8 cellular contexts compared by ENCODE assay signal in the genomic region with DNA sequence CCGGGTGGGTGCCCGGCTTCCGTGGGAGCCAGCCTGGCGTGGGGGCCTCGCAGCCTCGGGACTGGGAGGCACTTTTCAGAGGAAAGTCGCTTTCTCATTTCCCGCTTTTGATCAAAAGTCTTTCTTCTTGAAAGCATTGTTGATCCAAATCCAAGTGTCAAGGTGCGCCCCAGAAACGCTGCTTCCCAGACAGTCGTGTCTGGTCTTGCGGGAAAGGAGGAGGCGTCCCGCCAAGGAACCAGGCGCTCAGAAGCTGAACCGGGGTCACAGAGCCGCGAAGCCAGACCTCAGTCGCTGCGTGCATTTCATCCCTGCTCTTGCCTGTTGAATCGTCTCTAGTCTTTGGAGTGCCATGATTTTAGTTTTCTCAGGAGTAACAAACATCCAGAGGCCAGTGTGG. TPM values are rescaled to one million over a fixed set of nuclear protein-coding genes. Genes with fewer than 3 reads are reported as not detected.
DNase-seq lines count a peak whose midpoint lies in the region; ATAC-seq and TF ChIP-seq lines count a peak whose summit lies in the region.

No MANE protein-coding gene starts in this region.

- H3F3A ChIP-seq in smooth muscle cell (ENCODE audit: low read depth): peaks cover 14% of the 10 kb centered on the region

- WGBS in hepatocyte (ENCODE audit: low lambda C conversion rate, missing lambda C conversion rate): 91% methylated on average over 16 of the region's 21 CpGs
- 79% methylated on average over 16 of the region's 21 CpGs for WGBS in smooth muscle cell (ENCODE audit: low lambda C conversion rate)

- peaks cover 1% of the 10 kb centered on the region; the same call in 1 of the 2 replicates for H3K9me3 Mint-ChIP-seq in HFFc6
- peaks cover under 1% of the 10 kb centered on the region for H3K9me3 Mint-ChIP-seq in activated CD8-positive, alpha-beta T cell treated with anti-CD3 and anti-CD28 coated beads, Interleukin-2, amount 10 ng/mL, durations not matched to agents 7 days and 5 days (ENCODE audit: insufficient read depth)

- H3K36me3 ChIP-seq in hepatocyte (replicated peaks; ENCODE audit: insufficient read depth, low read depth) (no peaks in the 10 kb centered on the region), smooth muscle cell (ENCODE audit: low read depth) (no peaks in the 10 kb centered on the region)

- H3K4me3 ChIP-seq in hepatocyte (peak overlapping the region; percentile 78), smooth muscle cell (peak overlapping the region; percentile 67)

- no peak overlapping the region for H3K9ac ChIP-seq in smooth muscle cell (ENCODE audit: low read depth)

- peaks cover 4% of the 10 kb centered on the region for H3K4me1 ChIP-seq in hepatocyte (ENCODE audit: insufficient read depth)
- peaks cover 21% of the 10 kb centered on the region for H3K4me1 ChIP-seq in smooth muscle cell (ENCODE audit: low read depth)

- peak overlapping the region; percentile 58 for H3K4me3 Mint-ChIP-seq in HFFc6
- peak overlapping the region; percentile 67 for H3K4me3 Mint-ChIP-seq in activated CD8-positive, alpha-beta T cell treated with anti-CD3 and anti-CD28 coated beads, Interleukin-2, amount 10 ng/mL, durations not matched to agents 7 days and 5 days

- TF ChIP-seq CTCF in HFFc6 (IDR thresholded peaks at IDR 0.05) (no peak), hepatocyte (IDR thresholded peaks at IDR 0.05; ENCODE audit: poor library complexity) (no peak), smooth muscle cell (IDR thresholded peaks at IDR 0.05; ENCODE audit: borderline replicate concordance, insufficient read depth, poor library complexity, severe bottlenecking) (no peak)

- peaks cover 43% of the 10 kb centered on the region for H3K4me1 Mint-ChIP-seq in HFFc6 (ENCODE audit: low read depth)
- H3K4me1 Mint-ChIP-seq in activated CD8-positive, alpha-beta T cell treated with anti-CD3 and anti-CD28 coated beads, Interleukin-2, amount 10 ng/mL, durations not matched to agents 7 days and 5 days (ENCODE audit: low read depth): peaks cover 25% of the 10 kb centered on the region

- H2AFZ ChIP-seq in hepatocyte: peak overlapping the region; percentile 93
- H2AFZ ChIP-seq in smooth muscle cell (ENCODE audit: low read depth): no peak overlapping the region

- DNase-seq in HFFc6: no peak
- no peak for DNase-seq in activated CD8-positive, alpha-beta T cell treated with anti-CD3 and anti-CD28 coated beads, Interleukin-2, amount 10 ng/mL, durations not matched to agents 7 days and 5 days
- no peak for DNase-seq in hepatocyte (ENCODE audit: low spot score)
- no peak for DNase-seq in smooth muscle cell (lab: John Stamatoyannopoulos, UW; ENCODE audit: unreplicated experiment)
- DNase-seq in HK-2 (ENCODE audit: unreplicated experiment): no peak
- no peak for DNase-seq in medulla oblongata (ENCODE audit: extremely low spot score)
- DNase-seq in SIG-M5 treated with dmso at 0.1 percent for 504 hours (lab: John Stamatoyannopoulos, UW; ENCODE audit: unreplicated experiment): no peak

- H3K27ac ChIP-seq in hepatocyte (no peak overlapping the region), smooth muscle cell (ENCODE audit: low read depth) (peak overlapping the region; percentile 63)

- no peaks in the 10 kb centered on the region for H3K27me3 ChIP-seq in hepatocyte
- no peaks in the 10 kb centered on the region for H3K27me3 ChIP-seq in smooth muscle cell (ENCODE audit: low read depth)

- CTCF ChIA-PET in activated CD8-positive, alpha-beta T cell treated with anti-CD3 and anti-CD28 coated beads, Interleukin-2, amount 10 ng/mL, durations not matched to agents 7 days and 5 days (lab: Charles Lee): interaction anchor here (1.4 kb wide), 1 partner anchor 40 kb away, joined by 5 read pairs; no protein-coding TSS in a partner anchor

- peaks cover 15% of the 10 kb centered on the region; the same call in 1 of the 2 replicates for H3K36me3 Mint-ChIP-seq in HFFc6 (ENCODE audit: low read depth)
- H3K36me3 Mint-ChIP-seq in activated CD8-positive, alpha-beta T cell treated with anti-CD3 and anti-CD28 coated beads, Interleukin-2, amount 10 ng/mL, durations not matched to agents 7 days and 5 days (ENCODE audit: low read depth): peaks cover 25% of the 10 kb centered on the region

- no peaks in the 10 kb centered on the region for H3K27me3 Mint-ChIP-seq in HFFc6 (ENCODE audit: insufficient read depth)
- H3K27me3 Mint-ChIP-seq in activated CD8-positive, alpha-beta T cell treated with anti-CD3 and anti-CD28 coated beads, Interleukin-2, amount 10 ng/mL, durations not matched to agents 7 days and 5 days (ENCODE audit: low read depth): peaks cover 16% of the 10 kb centered on the region

- no peak for ATAC-seq in activated CD8-positive, alpha-beta T cell treated with anti-CD3 and anti-CD28 coated beads, Interleukin-2, amount 10 ng/mL, durations not matched to agents 7 days and 5 days
- no peak for ATAC-seq in GM21737 (IDR thresholded peaks at IDR 0.05; ENCODE audit: unreplicated experiment)

- H3K79me2 ChIP-seq in hepatocyte: peaks cover 29% of the 10 kb centered on the region
- H3K79me2 ChIP-seq in smooth muscle cell (ENCODE audit: low read depth): peaks cover 39% of the 10 kb centered on the region

- POLR2A ChIA-PET in activated CD8-positive, alpha-beta T cell treated with anti-CD3 and anti-CD28 coated beads, Interleukin-2, amount 10 ng/mL, durations not matched to agents 7 days and 5 days (lab: Charles Lee): no interaction called here

- H4K20me1 ChIP-seq in hepatocyte (ENCODE audit: insufficient read depth, poor library complexity, severe bottlenecking) (peaks cover 29% of the 10 kb centered on the region), smooth muscle cell (ENCODE audit: low read depth) (peaks cover 35% of the 10 kb centered on the region)

- H3K4me2 ChIP-seq in hepatocyte (peak overlapping the region; percentile 96), smooth muscle cell (peak overlapping the region; percentile 84)

- H3K9me2 ChIP-seq in hepatocyte (replicated peaks; ENCODE audit: insufficient read depth): no peaks in the 10 kb centered on the region

- H3K27ac Mint-ChIP-seq in HFFc6: peak overlapping the region; percentile 78
- no peak overlapping the region for H3K27ac Mint-ChIP-seq in activated CD8-positive, alpha-beta T cell treated with anti-CD3 and anti-CD28 coated beads, Interleukin-2, amount 10 ng/mL, durations not matched to agents 7 days and 5 days

- no peaks in the 10 kb centered on the region for H3K9me3 ChIP-seq in hepatocyte (ENCODE audit: low read depth)
- no peaks in the 10 kb centered on the region for H3K9me3 ChIP-seq in smooth muscle cell (replicated peaks; ENCODE audit: low read depth)

RNA-seq across cellular contexts. Expression of gene BNIP3, which starts 1.1 kb away (rescaled TPM):
- total RNA-seq in HFFc6 (2021; fragmentation: NEBNext Ultra II Directional; extraction: Animal tissue kit (Norgen Biotek cat#: 25700)): 100 to 1,000 TPM in 1 of 6 experiments, 10 to 100 TPM in 5; 71.0 to 107 (median 78.3) TPM
- total RNA-seq in activated CD8-positive, alpha-beta T cell treated with anti-CD3 and anti-CD28 coated beads, Interleukin-2, amount 10 ng/mL, durations not matched to agents 7 days and 5 days: 10 to 100 TPM; 61.5 to 62.9 TPM
- total RNA-seq in hepatocyte: 93.2 and 112 TPM in 2 replicates
- polyA plus RNA-seq in hepatocyte: 82.4 and 89.5 TPM in 2 replicates
- 290 and 292 TPM in 2 replicates for total RNA-seq in smooth muscle cell
- polyA plus RNA-seq in smooth muscle cell: 213 and 244 TPM in 2 replicates
